In genomic region chr2:47075361-47076125, GRCh38 we compare ENCODE assay signal across 10 cellular contexts.
DNase-seq lines count a peak whose midpoint lies in the region; ATAC-seq and TF ChIP-seq lines count a peak whose summit lies in the region.
"Had no signal": no experiment of that assay in that cellular context is flagged by ENCODE, and none has a peak within 500 bp of the region (broad histone marks: within the 10 kb centered on the region; RNA-seq: fewer than 3 reads in every experiment).

No MANE protein-coding gene starts in this region.

- peak; percentile 19 for TF ChIP-seq CTCF in fibroblast of the aortic adventitia (IDR thresholded peaks at IDR 0.05; ENCODE audit: insufficient read depth, low read length)

- peak overlapping the region; percentile 74; the same call in 1 of the 2 replicates for H3K27ac ChIP-seq in SJCRH30
- H3K27ac ChIP-seq in skin epidermis = peak overlapping the region in 17 of 21 experiments; percentile 1 to 91 (median 69)

- in situ Hi-C loops in G401 (cut with HindIII; ENCODE audit: low sequenced_read_pairs) = no loop called here

- ATAC-seq in GM18502 (IDR thresholded peaks at IDR 0.05; ENCODE audit: poor library complexity, unreplicated experiment) = no peak
- no peak for ATAC-seq in HG03460 (IDR thresholded peaks at IDR 0.05; ENCODE audit: unreplicated experiment)
- ATAC-seq: activated T-cell treated with anti-CD3 and anti-CD28 coated beads, Interleukin-2, amount 50 U/mL, for 4 hours had no signal

- no peaks in the 10 kb centered on the region for H3K9me3 ChIP-seq in SJCRH30 (replicated peaks)

- no peaks in the 10 kb centered on the region for H3K36me3 ChIP-seq in SJCRH30

- H3K4me1 ChIP-seq in SJCRH30 = peaks cover 37% of the 10 kb centered on the region

- DNase-seq in G401 (ENCODE audit: low spot score) (peak; percentile 14), SJCRH30 (no peak), fibroblast of the aortic adventitia (ENCODE audit: low read depth) (peak; percentile 54), GM19240 (ENCODE audit: insufficient read length, low spot score) (no peak), SW480 (ENCODE audit: low spot score) (no peak)
- DNase-seq: activated T-cell treated with anti-CD3 and anti-CD28 coated beads, Interleukin-2, amount 50 U/mL, for 4 hours; NCI-H1694 had no signal

- H3K4me3 ChIP-seq in SJCRH30 (no peak overlapping the region), fibroblast of the aortic adventitia (ENCODE audit: low read depth, low read length) (no peak overlapping the region), skin epidermis (no peak overlapping the region)

- no peaks in the 10 kb centered on the region for H3K27me3 ChIP-seq in SJCRH30

Comparison
In these comparisons a context has a peak if more than half of its experiments do, and no peak if none do; other contexts are left out.
1. DNase-seq: peak in G401 (single experiment) and fibroblast of the aortic adventitia (single experiment); none in SJCRH30 (0 of 2), GM19240 (single experiment) and SW480 (single experiment).